ENCODE assay signal across 18 cellular contexts in the genomic region with DNA sequence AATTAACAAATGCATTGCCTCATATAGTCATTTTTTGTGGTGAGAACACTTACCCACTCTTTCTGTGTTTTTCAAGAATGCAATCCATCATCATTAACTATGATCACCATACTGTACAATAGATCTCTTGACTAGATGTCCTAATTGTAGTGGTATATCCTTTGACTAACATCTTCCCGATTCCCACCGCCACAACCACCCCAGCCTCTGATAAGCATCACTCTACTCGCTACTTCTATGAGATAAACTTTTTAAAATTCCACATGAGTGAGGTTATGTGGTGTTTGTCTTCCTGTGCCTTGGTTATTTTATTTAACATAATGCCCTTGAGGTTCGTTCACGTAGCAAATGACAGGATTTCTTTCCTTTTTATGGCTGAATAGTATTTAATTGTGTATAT.
DNase-seq lines count a peak whose midpoint lies in the region; ATAC-seq, FAIRE-seq and TF ChIP-seq lines count a peak whose summit lies in the region.
"Had no signal": no experiment of that assay in that cellular context is flagged by ENCODE, and none has a peak within 500 bp of the region (broad histone marks: within the 10 kb centered on the region; RNA-seq: fewer than 3 reads in every experiment).

No MANE protein-coding gene starts in this region.

- POLR2A ChIA-PET in RWPE1 (lab: Yijun Ruan, JAX; ENCODE audit: low non-redundant PET): no interaction called here

- TF ChIP-seq CTCF in RWPE1 (conservative IDR thresholded peaks at IDR 0.05; ENCODE audit: low read depth): no peak

- no peak overlapping the region for H3K27ac ChIP-seq in RWPE1

- CTCF ChIA-PET in RWPE1 (lab: Yijun Ruan, JAX): no interaction called here

- DNase-seq in HTR-8/SVneo (ENCODE audit: insufficient read length, low spot score) (no peak), NCI-H226 (peak; percentile 9), SW480 (ENCODE audit: low spot score) (peak; percentile 42), RWPE1 (ENCODE audit: low spot score) (no peak)
- DNase-seq: C1 segment of cervical spinal cord; Calu3; CD4-positive, alpha-beta memory T cell; COR-L47; DMS53; DMS79 treated with DMSO at 0.1 percent for 48 hours; H9 had no signal

- no peak for TF ChIP-seq POLR2A in GM18505 (IDR thresholded peaks at IDR 0.05; ENCODE audit: borderline replicate concordance, extremely low read depth, insufficient read depth, insufficient read length)

- FAIRE-seq in HTR-8/SVneo (lab: Jason Lieb, UNC): peak; percentile 73
- FAIRE-seq: G401.6, GM12892, GM18507 had no signal

- ATAC-seq in GM18505 (IDR thresholded peaks at IDR 0.05; ENCODE audit: unreplicated experiment) (no peak), HG03571 (IDR thresholded peaks at IDR 0.05; ENCODE audit: unreplicated experiment) (no peak)
- ATAC-seq: GM23338, HCT116 had no signal

Comparison
In these comparisons a context has a peak if more than half of its experiments do, and no peak if none do; other contexts are left out.
1. DNase-seq: peak in NCI-H226 (single experiment) and SW480 (single experiment); none in HTR-8/SVneo (single experiment) and RWPE1 (single experiment).